1 cellular context compared by ENCODE assay signal in genomic region chr1:207309775-207310273, GRCh38.
TF ChIP-seq lines count a peak whose summit lies in the region.

No MANE protein-coding gene starts in this region.

TF ChIP-seq in K562, 482 proteins besides CTCF, POLR2A, EP300 and RAD21 (continued from another document):
- TF ChIP-seq ZNF592 (IDR thresholded peaks at IDR 0.05): peak; percentile 93
- TF ChIP-seq ZNF609 (CRISPR knock-in tag; IDR thresholded peaks at IDR 0.05; ENCODE audit: borderline replicate concordance): 0 out of 2 replicates have a peak, but pooled peaks have one; percentile 43
- peak; percentile 78 for TF ChIP-seq KLF16 (IDR thresholded peaks at IDR 0.05)
- TF ChIP-seq ZNF224 (CRISPR knock-in tag; IDR thresholded peaks at IDR 0.05): no peak
- peak; percentile 62 for TF ChIP-seq GABPA (tag; conservative IDR thresholded peaks at IDR 0.05; ENCODE audit: low read depth)
- no peak for TF ChIP-seq U2AF2 (optimal IDR thresholded peaks at IDR 0.05; ENCODE audit: low read depth, low read length)
- no peak for TF ChIP-seq PPARD (CRISPR knock-in tag; IDR thresholded peaks at IDR 0.05)
- TF ChIP-seq HINFP (tag; conservative IDR thresholded peaks at IDR 0.05; ENCODE audit: low read depth): no peak
- peak; percentile 70 for TF ChIP-seq CXXC5 (CRISPR knock-in tag; IDR thresholded peaks at IDR 0.05)
- peak; percentile 83; the same call in 1 of the 2 replicates for TF ChIP-seq ZBTB9 (CRISPR knock-in tag; IDR thresholded peaks at IDR 0.05)
- peak; percentile 56 for TF ChIP-seq RBFOX2 (IDR thresholded peaks at IDR 0.05; ENCODE audit: low read depth, low read length)
- peak; percentile 66 for TF ChIP-seq TCF3 (CRISPR knock-in tag; IDR thresholded peaks at IDR 0.05)
- TF ChIP-seq ZBTB7A (IDR thresholded peaks at IDR 0.05; ENCODE audit: borderline replicate concordance, control insufficient read depth, low read depth, low read length): no peak
- peak in 1 of 2 experiments; percentile 62; a peak in 2 of 4 replicates for TF ChIP-seq ETV6 (IDR thresholded peaks at IDR 0.05; ENCODE audit: borderline replicate concordance in 1 of 2, low read depth in 2 of 2, low read length in 1 of 2)
- no peak for TF ChIP-seq ETV6 (CRISPR knock-in tag; IDR thresholded peaks at IDR 0.05; ENCODE audit: borderline replicate concordance)
- 0 out of 2 replicates have a peak, but pooled peaks have one; percentile 45 for TF ChIP-seq ZFX (CRISPR knock-in tag; IDR thresholded peaks at IDR 0.05)
- peak; percentile 85; the same call in 1 of the 2 replicates for TF ChIP-seq ZNF584 (CRISPR knock-in tag; IDR thresholded peaks at IDR 0.05; ENCODE audit: low read depth)
- TF ChIP-seq MLLT1 (IDR thresholded peaks at IDR 0.05): no peak
- no peak for TF ChIP-seq PHB2 (IDR thresholded peaks at IDR 0.05; ENCODE audit: low read depth)
- no peak for TF ChIP-seq ZNF75A (CRISPR knock-in tag; IDR thresholded peaks at IDR 0.05)
- peak; percentile 88 for TF ChIP-seq TEAD4 (IDR thresholded peaks at IDR 0.05; ENCODE audit: low read length)
- no peak for TF ChIP-seq TEAD4 (CRISPR knock-in tag; IDR thresholded peaks at IDR 0.05; ENCODE audit: borderline replicate concordance)
- TF ChIP-seq DMBX1 (CRISPR knock-in tag; IDR thresholded peaks at IDR 0.05; ENCODE audit: borderline replicate concordance): peak; percentile 77; the same call in 1 of the 2 replicates
- peak; percentile 83 for TF ChIP-seq DACH1 (IDR thresholded peaks at IDR 0.05; ENCODE audit: partially characterized antibody)
- TF ChIP-seq MTA3 (IDR thresholded peaks at IDR 0.05; ENCODE audit: borderline replicate concordance): peak; percentile 70; the same call in 1 of the 2 replicates
- TF ChIP-seq ZZZ3 (IDR thresholded peaks at IDR 0.05): no peak
- peak; percentile 84 for TF ChIP-seq MYC (IDR thresholded peaks at IDR 0.05; ENCODE audit: low read depth, low read length)
- no peak for TF ChIP-seq MYC (CRISPR knock-in tag; IDR thresholded peaks at IDR 0.05; ENCODE audit: borderline replicate concordance, low read depth)
- TF ChIP-seq ZBED1 (IDR thresholded peaks at IDR 0.05): no peak
- TF ChIP-seq MECOM (CRISPR knock-in tag; IDR thresholded peaks at IDR 0.05): peak; percentile 28
- peak; percentile 97 for TF ChIP-seq HDAC2 (IDR thresholded peaks at IDR 0.05)
- TF ChIP-seq ZNF354B (CRISPR knock-in tag; IDR thresholded peaks at IDR 0.05): peak; percentile 98
- no peak for TF ChIP-seq MAFF (IDR thresholded peaks at IDR 0.05; ENCODE audit: low read length)
- peak; percentile 60; the same call in 1 of the 2 replicates for TF ChIP-seq CREM (IDR thresholded peaks at IDR 0.05; ENCODE audit: low read depth)
- no peak for TF ChIP-seq ZNF76 (CRISPR knock-in tag; IDR thresholded peaks at IDR 0.05; ENCODE audit: borderline replicate concordance)
- peak; percentile 56; the same call in 1 of the 2 replicates for TF ChIP-seq STAT5A (IDR thresholded peaks at IDR 0.05; ENCODE audit: borderline replicate concordance, low read length)
- TF ChIP-seq THRA (IDR thresholded peaks at IDR 0.05): no peak
- TF ChIP-seq KAT8 (IDR thresholded peaks at IDR 0.05; ENCODE audit: low read depth): no peak
- peak; percentile 82 for TF ChIP-seq PKNOX1 (IDR thresholded peaks at IDR 0.05)
- TF ChIP-seq BHLHE40 (IDR thresholded peaks at IDR 0.05; ENCODE audit: low read length): peak; percentile 79; the same call in 1 of the 2 replicates
- TF ChIP-seq DPF2 (IDR thresholded peaks at IDR 0.05): peak; percentile 88
- peak; percentile 85 to 98; a peak in 3 of 4 replicates for TF ChIP-seq RCOR1 (IDR thresholded peaks at IDR 0.05; ENCODE audit: borderline replicate concordance in 1 of 2, low read depth in 2 of 2, low read length in 2 of 2)
- TF ChIP-seq HMBOX1 (IDR thresholded peaks at IDR 0.05): peak; percentile 72
- TF ChIP-seq FOXM1 (IDR thresholded peaks at IDR 0.05; ENCODE audit: low read depth): peak; percentile 91
- no peak for TF ChIP-seq FOXM1 (CRISPR knock-in tag; IDR thresholded peaks at IDR 0.05; ENCODE audit: low read depth)
- 0 out of 2 replicates have a peak, but pooled peaks have one; percentile 16 for TF ChIP-seq SUPT5H (IDR thresholded peaks at IDR 0.05)
- no peak for TF ChIP-seq ILK (tag; IDR thresholded peaks at IDR 0.05; ENCODE audit: borderline replicate concordance, low read depth)
- 0 out of 2 replicates have a peak, but pooled peaks have one; percentile 31 for TF ChIP-seq SMARCC2 (IDR thresholded peaks at IDR 0.05; ENCODE audit: low read depth)
